7 cellular contexts compared by ENCODE assay signal in the genomic region with DNA sequence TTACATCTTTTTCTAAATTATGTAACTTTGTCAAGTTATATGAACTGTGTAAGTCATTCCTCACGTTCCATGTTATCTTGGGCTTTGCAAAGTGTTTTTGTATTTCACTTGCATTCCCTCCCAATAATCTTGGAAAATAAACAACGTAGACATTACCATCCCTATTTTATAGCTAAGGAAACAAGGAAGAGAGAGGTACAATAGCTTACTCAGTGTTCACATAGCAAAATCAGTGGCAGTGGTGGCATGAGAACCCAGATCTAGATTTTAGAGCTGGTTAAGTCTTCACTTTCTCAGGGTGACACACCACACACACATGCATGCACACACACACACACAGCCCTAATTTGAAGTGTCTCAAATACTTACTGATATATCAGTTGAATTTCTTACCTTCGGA.
"Had no signal": no experiment of that assay in that cellular context is flagged by ENCODE, and none has a peak within 500 bp of the region (broad histone marks: within the 10 kb centered on the region; RNA-seq: fewer than 3 reads in every experiment).

No MANE protein-coding gene starts in this region.

- H3K27ac ChIP-seq: GM23248, HL-60, KMS-11 had no signal

- DNase-seq: H9, KBM-7 had no signal

- H3K4me3 ChIP-seq: GM23248 had no signal

- FAIRE-seq: H1, HepG2 had no signal
